Comparison of ENCODE assay signal across 8 cellular contexts in genomic region chr16:57899771-57900661, GRCh38.
DNase-seq lines count a peak whose midpoint lies in the region; ATAC-seq and TF ChIP-seq lines count a peak whose summit lies in the region.

No MANE protein-coding gene starts in this region.

- peaks cover 0 to 34% of the 10 kb centered on the region in 2 donors for H3K4me1 ChIP-seq in left lung

- no peak overlapping the region for H3K4me3 ChIP-seq in left lung

- intact Hi-C loops in left lung (cut with DNase I): loop anchor here (5.0 to 10.0 kb wide), 2 partner anchors 102 to 105 kb away; partner anchors contain the start of genes USB1 (in 2 of the 2) and ZNF319 (in 2 of the 2)

- ATAC-seq in GM18907 (IDR thresholded peaks at IDR 0.05; ENCODE audit: unreplicated experiment) (peak; percentile 59), left lung (peak; percentile 81), HG03469 (IDR thresholded peaks at IDR 0.05; ENCODE audit: unreplicated experiment) (no peak)

- H3K36me3 ChIP-seq in left lung: no peaks in the 10 kb centered on the region

- TF ChIP-seq CTCF in left lung (IDR thresholded peaks at IDR 0.05): peak; percentile 80 to 90

- H3K27me3 ChIP-seq in left lung: peaks cover 0 to 24% of the 10 kb centered on the region in 2 donors

- H3K9me3 ChIP-seq in left lung: no peaks in the 10 kb centered on the region

- in situ Hi-C loops in ACHN (cut with HindIII; ENCODE audit: low pct_ligation_motif_present, low pct_unique_long_range_greater_than_20kb, low sequenced_read_pairs): no loop called here

- DNase-seq in ACHN: peak; percentile 75
- peak; percentile 62 for DNase-seq in NCI-H345 (lab: John Stamatoyannopoulos, UW)
- DNase-seq in activated CD4-positive, alpha-beta T cell treated with anti-CD3 and anti-CD28 coated beads for 1 hour: peak; percentile 62
- peak; percentile 45 for DNase-seq in cerebellum (ENCODE audit: low spot score)
- peak; percentile 73 to 89 for DNase-seq in left lung
- DNase-seq in stimulated activated CD4-positive, alpha-beta T cell treated with anti-CD3 and anti-CD28 coated beads, Interleukin-4, amount 100 ng/mL, for 48 hours (ENCODE audit: low read depth in 2 of 2): peak; percentile 57 to 72

- no peak overlapping the region for H3K27ac ChIP-seq in left lung
